Comparison of ENCODE assay signal across 12 cellular contexts in the genomic region with DNA sequence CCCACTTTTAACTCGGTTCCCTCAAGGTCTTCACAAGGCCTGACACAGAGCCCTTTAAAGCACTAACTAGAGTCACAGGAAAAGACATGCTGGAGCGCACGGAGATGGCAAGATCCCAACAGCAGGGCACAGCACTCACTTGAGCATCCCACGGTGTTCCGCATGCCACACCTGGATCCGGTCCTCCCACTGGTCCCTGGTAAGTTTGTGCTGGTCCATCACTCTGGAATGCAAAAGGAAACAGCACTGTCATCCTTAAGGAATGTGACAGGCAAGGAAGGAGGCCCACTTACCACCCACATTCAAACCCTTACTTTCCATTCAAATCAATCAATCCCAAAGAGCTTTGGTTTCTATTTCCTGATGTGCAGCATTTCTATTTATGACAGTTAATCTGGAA. TPM values are rescaled to one million over a fixed set of nuclear protein-coding genes. Genes with fewer than 3 reads are reported as not detected.
A peak's percentile ranks its signal among the peaks of the same experiment; 100 is the strongest.
DNase-seq lines count a peak whose midpoint lies in the region; ATAC-seq, FAIRE-seq and TF ChIP-seq lines count a peak whose summit lies in the region.
"Had no signal": no experiment of that assay in that cellular context is flagged by ENCODE, and none has a peak within 500 bp of the region (broad histone marks: within the 10 kb centered on the region; RNA-seq: fewer than 3 reads in every experiment).

No MANE protein-coding gene starts in this region.

- H3K4me3 ChIP-seq in epithelial cell of proximal tubule (ENCODE audit: low read depth, low read length) = no peak overlapping the region

- H3K4me3 Mint-ChIP-seq in activated CD4-positive, alpha-beta T cell treated with anti-CD3 and anti-CD28 coated beads, Interleukin-2, amount 10 ng/mL, durations not matched to agents 24 days and 14 days = no peak overlapping the region
- H3K4me3 Mint-ChIP-seq: brain had no signal

- ATAC-seq in HG03565 (IDR thresholded peaks at IDR 0.05; ENCODE audit: unreplicated experiment) = no peak
- ATAC-seq: Panc1 had no signal

- H3K27ac Mint-ChIP-seq in activated CD4-positive, alpha-beta T cell treated with anti-CD3 and anti-CD28 coated beads, Interleukin-2, amount 10 ng/mL, durations not matched to agents 24 days and 14 days = peak overlapping the region; percentile 40

- H3K36me3 Mint-ChIP-seq in activated CD4-positive, alpha-beta T cell treated with anti-CD3 and anti-CD28 coated beads, Interleukin-2, amount 10 ng/mL, durations not matched to agents 24 days and 14 days (ENCODE audit: low read depth) = peaks cover 77% of the 10 kb centered on the region

- intact Hi-C loops in activated CD4-positive, alpha-beta T cell treated with anti-CD3 and anti-CD28 coated beads, Interleukin-2, amount 10 ng/mL, durations not matched to agents 24 days and 14 days (cut with micrococcal nuclease) = no loop called here

- DNase-seq in activated CD4-positive, alpha-beta T cell treated with anti-CD3 and anti-CD28 coated beads, Interleukin-2, amount 10 ng/mL, durations not matched to agents 24 days and 14 days = no peak
- DNase-seq in activated CD4-positive, alpha-beta T cell treated with anti-CD3 and anti-CD28 coated beads for 1 hour = no peak
- peak; percentile 79 for DNase-seq in RCC 7860 (ENCODE audit: low spot score)
- DNase-seq in epithelial cell of proximal tubule (ENCODE audit: low read depth) = peak; percentile 42
- DNase-seq in putamen (ENCODE audit: low spot score) = peak; percentile 22
- DNase-seq in NCI-H526 treated with DMSO at 0.1 percent for 48 hours (lab: John Stamatoyannopoulos, UW) = no peak
- no peak for DNase-seq in COR-L47 (lab: John Stamatoyannopoulos, UW)
- DNase-seq: NCI-H2029 had no signal

- peaks cover 25% of the 10 kb centered on the region for H3K4me1 Mint-ChIP-seq in activated CD4-positive, alpha-beta T cell treated with anti-CD3 and anti-CD28 coated beads, Interleukin-2, amount 10 ng/mL, durations not matched to agents 24 days and 14 days

- H3K27me3 Mint-ChIP-seq in activated CD4-positive, alpha-beta T cell treated with anti-CD3 and anti-CD28 coated beads, Interleukin-2, amount 10 ng/mL, durations not matched to agents 24 days and 14 days = no peaks in the 10 kb centered on the region
- H3K27me3 Mint-ChIP-seq: brain had no signal

- no peaks in the 10 kb centered on the region for H3K9me3 Mint-ChIP-seq in activated CD4-positive, alpha-beta T cell treated with anti-CD3 and anti-CD28 coated beads, Interleukin-2, amount 10 ng/mL, durations not matched to agents 24 days and 14 days
- H3K9me3 Mint-ChIP-seq: brain had no signal

- peak; percentile 72 for FAIRE-seq in RCC 7860 (lab: Jason Lieb, UNC)
- FAIRE-seq: A204.1 had no signal

- no peak for TF ChIP-seq CTCF in epithelial cell of proximal tubule (conservative IDR thresholded peaks at IDR 0.05; ENCODE audit: low read depth, low read length)

RNA-seq across cellular contexts. Expression of gene EZR, which starts 34.7 kb away (rescaled TPM):
- 204 and 215 TPM in 2 replicates for total RNA-seq in activated CD4-positive, alpha-beta T cell treated with anti-CD3 and anti-CD28 coated beads, Interleukin-2, amount 10 ng/mL, durations not matched to agents 24 days and 14 days
- 264 and 309 TPM in 2 replicates for total RNA-seq in epithelial cell of proximal tubule

Comparison
In these comparisons a context has a peak if more than half of its experiments do, and no peak if none do; other contexts are left out.
1. DNase-seq: peak in RCC 7860 (single experiment), epithelial cell of proximal tubule (single experiment) and putamen (single experiment); none in activated CD4-positive, alpha-beta T cell treated with anti-CD3 and anti-CD28 coated beads, Interleukin-2, amount 10 ng/mL, durations not matched to agents 24 days and 14 days (single experiment), activated CD4-positive, alpha-beta T cell treated with anti-CD3 and anti-CD28 coated beads for 1 hour (single experiment), NCI-H526 treated with DMSO at 0.1 percent for 48 hours (single experiment) and COR-L47 (single experiment).